ENCODE assay signal across 15 cellular contexts in the genomic region with DNA sequence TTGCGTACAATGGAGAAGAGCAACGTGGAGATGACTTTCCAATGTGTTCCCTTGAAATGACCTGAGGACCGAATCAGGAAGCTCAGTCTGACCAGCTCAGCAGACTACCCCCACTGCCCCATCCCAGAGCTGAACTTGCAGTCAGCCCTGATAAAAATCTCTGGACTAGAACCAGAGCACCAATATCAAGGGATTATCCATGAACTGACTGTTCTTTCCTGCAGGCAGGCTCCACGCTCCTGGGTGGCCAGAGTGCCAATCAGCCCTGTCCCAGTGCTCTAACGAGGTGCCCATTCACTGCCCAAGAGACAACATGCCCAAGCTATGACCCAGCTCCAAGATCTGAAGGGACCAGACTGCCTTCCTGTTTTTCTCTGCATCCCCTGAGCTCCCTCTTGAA.
DNase-seq lines count a peak whose midpoint lies in the region; ATAC-seq, FAIRE-seq and TF ChIP-seq lines count a peak whose summit lies in the region.
"Had no signal": no experiment of that assay in that cellular context is flagged by ENCODE, and none has a peak within 500 bp of the region (broad histone marks: within the 10 kb centered on the region; RNA-seq: fewer than 3 reads in every experiment).

No MANE protein-coding gene starts in this region.

- peaks cover 62% of the 10 kb centered on the region for H3K4me1 Mint-ChIP-seq in nephron

- dilution Hi-C loops in endothelial cell of umbilical vein (cut with MboI; ENCODE audit: extremely low pct_ligation_motif_present, low sequenced_read_pairs) = no loop called here

- H2AFZ ChIP-seq in endothelial cell of umbilical vein (ENCODE audit: low read depth, low read length) = no peak overlapping the region

- H3K36me3 ChIP-seq in BLaER1 = no peaks in the 10 kb centered on the region
- H3K36me3 ChIP-seq in Panc1 (ENCODE audit: control insufficient read depth, insufficient read depth, low read length) = no peaks in the 10 kb centered on the region
- H3K36me3 ChIP-seq in endothelial cell of umbilical vein (ENCODE audit: control insufficient read depth in 2 of 2, extremely low read depth in 1 of 2, insufficient read depth in 2 of 2, low read length in 2 of 2) = no peaks in the 10 kb centered on the region
- no peaks in the 10 kb centered on the region for H3K36me3 ChIP-seq in esophagus squamous epithelium
- H3K36me3 ChIP-seq: adrenal gland, transverse colon had no signal

- CTCF ChIA-PET in Panc1 (lab: Charles Lee) = interaction anchor here (1.0 to 1.5 kb wide), 2 partner anchors 17 to 23 kb away, joined by 3 to 9 read pairs; no protein-coding TSS in a partner anchor
- CTCF ChIA-PET in endothelial cell of umbilical vein (lab: Charles Lee) = interaction anchor here (0.7 to 1.8 kb wide), 3 partner anchors 9 to 114 kb away, joined by 3 to 6 read pairs (median 3); no protein-coding TSS in a partner anchor

- H4K20me1 ChIP-seq in BLaER1 = no peaks in the 10 kb centered on the region
- H4K20me1 ChIP-seq in endothelial cell of umbilical vein (replicated peaks; ENCODE audit: control insufficient read depth, extremely low read depth, insufficient read depth, low read length) = no peaks in the 10 kb centered on the region

- H3K4me1 ChIP-seq in BLaER1 (peaks cover 21% of the 10 kb centered on the region), Panc1 (ENCODE audit: control insufficient read depth, insufficient read depth, low read length) (peaks cover 82% of the 10 kb centered on the region), endothelial cell of umbilical vein (ENCODE audit: control insufficient read depth, extremely low read depth, insufficient read depth, low read length) (no peaks in the 10 kb centered on the region), esophagus squamous epithelium (peaks cover 20 to 57% (median 32%) of the 10 kb centered on the region in 3 donors)

- no peak overlapping the region for H3K27ac ChIP-seq in BLaER1
- peak overlapping the region; percentile 88 for H3K27ac ChIP-seq in Panc1 (ENCODE audit: low read length)
- H3K27ac ChIP-seq in endothelial cell of umbilical vein (ENCODE audit: insufficient read depth, low read depth, low read length) = no peak overlapping the region
- H3K27ac ChIP-seq in esophagus squamous epithelium = peak overlapping the region in 1 of 4 donors; percentile 47

- no peaks in the 10 kb centered on the region for H3K9me3 Mint-ChIP-seq in nephron
- H3K9me3 Mint-ChIP-seq: stimulated activated effector memory CD8-positive, alpha-beta T cell treated with anti-CD3 and anti-CD28 coated beads, Interleukin-12 subunit alpha, Interleukin-12 subunit beta, amount 100 ng/mL, for 72 hours had no signal

- H3K4me3 Mint-ChIP-seq in nephron = no peak overlapping the region
- H3K4me3 Mint-ChIP-seq: stimulated activated effector memory CD8-positive, alpha-beta T cell treated with anti-CD3 and anti-CD28 coated beads, Interleukin-12 subunit alpha, Interleukin-12 subunit beta, amount 100 ng/mL, for 72 hours had no signal

- H3K9me1 ChIP-seq in endothelial cell of umbilical vein (replicated peaks; ENCODE audit: control insufficient read depth, extremely low read depth, insufficient read depth, low read length) = no peaks in the 10 kb centered on the region

- TF ChIP-seq CTCF in Panc1 (IDR thresholded peaks at IDR 0.05) (no peak), endothelial cell of umbilical vein (IDR thresholded peaks at IDR 0.05; ENCODE audit: extremely low read depth in 1 of 2, insufficient read depth in 1 of 2, low read depth in 1 of 2, low read length in 2 of 2) (no peak), nephron (IDR thresholded peaks at IDR 0.05; ENCODE audit: unreplicated experiment in 3 of 3) (no peak), esophagus squamous epithelium (IDR thresholded peaks at IDR 0.05) (no peak)

- WGBS in esophagus squamous epithelium, 2 donors = 51 to 54% methylated on average over 5 of the region's 5 CpGs

- peak; percentile 40 for ATAC-seq in Panc1
- no peak for ATAC-seq in HG02981 (IDR thresholded peaks at IDR 0.05; ENCODE audit: unreplicated experiment)
- ATAC-seq: stimulated activated effector memory CD8-positive, alpha-beta T cell treated with anti-CD3 and anti-CD28 coated beads, Interleukin-12 subunit alpha, Interleukin-12 subunit beta, amount 100 ng/mL, for 72 hours had no signal

- H3K36me3 Mint-ChIP-seq in nephron (ENCODE audit: low read depth) = no peaks in the 10 kb centered on the region
- H3K36me3 Mint-ChIP-seq: stimulated activated effector memory CD8-positive, alpha-beta T cell treated with anti-CD3 and anti-CD28 coated beads, Interleukin-12 subunit alpha, Interleukin-12 subunit beta, amount 100 ng/mL, for 72 hours had no signal

- H3K9me3 ChIP-seq in BLaER1 (no peaks in the 10 kb centered on the region), Panc1 (ENCODE audit: control insufficient read depth, insufficient read depth, low read depth, low read length) (no peaks in the 10 kb centered on the region), endothelial cell of umbilical vein (replicated peaks; ENCODE audit: control insufficient read depth, insufficient read depth, low read length) (no peaks in the 10 kb centered on the region), esophagus squamous epithelium (no peaks in the 10 kb centered on the region)
- H3K9me3 ChIP-seq: adrenal gland, transverse colon had no signal

- intact Hi-C loops in Panc1 (cut with micrococcal nuclease; ENCODE audit: unreplicated experiment) = no loop called here
- intact Hi-C loops in endothelial cell of umbilical vein (cut with micrococcal nuclease) = no loop called here
- intact Hi-C loops in esophagus squamous epithelium (cut with DNase I) = no loop called here

- in situ Hi-C loops in Panc1 (cut with HindIII; ENCODE audit: low pct_unique_long_range_greater_than_20kb, low sequenced_read_pairs) = no loop called here

- H3K27me3 Mint-ChIP-seq in nephron (ENCODE audit: low read depth) = peaks cover 17% of the 10 kb centered on the region

- DNase-seq in Panc1 (ENCODE audit: low read depth, low spot score) (no peak), endothelial cell of umbilical vein (ENCODE audit: low read depth, low spot score) (peak; percentile 6), NAMALWA (ENCODE audit: low spot score) (no peak), esophagus squamous epithelium (lab: John Stamatoyannopoulos, UW) (no peak), NCI-H128 (lab: John Stamatoyannopoulos, UW; ENCODE audit: unreplicated experiment) (no peak)
- DNase-seq: Karpas-422, NCI-H1694 treated with DMSO at 0.1 percent for 48 hours, NCI-H510A, SW 1271, transverse colon had no signal

- TF ChIP-seq POLR2A in endothelial cell of umbilical vein (IDR thresholded peaks at IDR 0.05; ENCODE audit: low read depth, low read length) = no peak
- TF ChIP-seq POLR2A in esophagus squamous epithelium (IDR thresholded peaks at IDR 0.05) = no peak

- BruUV-seq in Panc1 (replicated peaks; lab: Mats Ljungman, UMichigan) (no TSS peak), endothelial cell of umbilical vein (replicated peaks; lab: Mats Ljungman, UMichigan) (no TSS peak)

- H3K27me3 ChIP-seq in BLaER1 (no peaks in the 10 kb centered on the region), Panc1 (ENCODE audit: control insufficient read depth, insufficient read depth, low read length) (no peaks in the 10 kb centered on the region), endothelial cell of umbilical vein (ENCODE audit: control insufficient read depth in 2 of 2, insufficient read depth in 2 of 2, low read length in 2 of 2) (no peaks in the 10 kb centered on the region), esophagus squamous epithelium (no peaks in the 10 kb centered on the region)
- H3K27me3 ChIP-seq: transverse colon had no signal

- H3K4me2 ChIP-seq in BLaER1 = peak overlapping the region; percentile 42
- H3K4me2 ChIP-seq in endothelial cell of umbilical vein (ENCODE audit: insufficient read depth, low read length) = no peak overlapping the region

- H3K4me3 ChIP-seq in BLaER1 (no peak overlapping the region), Panc1 (ENCODE audit: low read depth in 2 of 2, low read length in 2 of 2) (no peak overlapping the region), endothelial cell of umbilical vein (replicated peaks in 1 of 3; ENCODE audit: insufficient read depth in 1 of 3, low read depth in 1 of 3, low read length in 3 of 3) (no peak overlapping the region), esophagus squamous epithelium (no peak overlapping the region)
- H3K4me3 ChIP-seq: adrenal gland, transverse colon had no signal

- no peak for FAIRE-seq in endothelial cell of umbilical vein (lab: Jason Lieb, UNC)

- no peak overlapping the region for H3K9ac ChIP-seq in BLaER1
- no peak overlapping the region for H3K9ac ChIP-seq in endothelial cell of umbilical vein (replicated peaks; ENCODE audit: extremely low read depth, insufficient read depth, low read length)

- peak overlapping the region; percentile 2 to 70 (median 21) for H3K27ac Mint-ChIP-seq in nephron
- H3K27ac Mint-ChIP-seq: stimulated activated effector memory CD8-positive, alpha-beta T cell treated with anti-CD3 and anti-CD28 coated beads, Interleukin-12 subunit alpha, Interleukin-12 subunit beta, amount 100 ng/mL, for 72 hours had no signal

- POLR2A ChIA-PET in Panc1 (lab: Charles Lee) (interaction anchor here (0.6 kb wide), 1 partner anchor 24 kb away, joined by 3 read pairs; no protein-coding TSS in a partner anchor), endothelial cell of umbilical vein (lab: Charles Lee) (no interaction called here)

- H3K79me2 ChIP-seq in endothelial cell of umbilical vein (ENCODE audit: control insufficient read depth, insufficient read depth, low read length) = no peaks in the 10 kb centered on the region

TF ChIP-seq in endothelial cell of umbilical vein, 7 proteins besides CTCF, POLR2A, EP300 and RAD21:
- TF ChIP-seq, protein P1, sequence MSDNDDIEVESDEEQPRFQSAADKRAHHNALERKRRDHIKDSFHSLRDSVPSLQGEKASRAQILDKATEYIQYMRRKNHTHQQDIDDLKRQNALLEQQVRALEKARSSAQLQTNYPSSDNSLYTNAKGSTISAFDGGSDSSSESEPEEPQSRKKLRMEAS (IDR thresholded peaks at IDR 0.05; ENCODE audit: insufficient read depth, insufficient read length) = no peak
- TF ChIP-seq FOS (IDR thresholded peaks at IDR 0.05; ENCODE audit: borderline replicate concordance, insufficient read depth, low read length) = no peak
- TF ChIP-seq GATA2 (IDR thresholded peaks at IDR 0.05; ENCODE audit: insufficient read depth, insufficient read length, low read depth, low read length) = peak; percentile 47
- no peak for TF ChIP-seq JUN (IDR thresholded peaks at IDR 0.05; ENCODE audit: borderline replicate concordance, insufficient read depth, insufficient read length, low read depth)
- no peak for TF ChIP-seq EZH2 (IDR thresholded peaks at IDR 0.05; ENCODE audit: borderline replicate concordance, low read depth, low read length, severe bottlenecking)
- no peak for TF ChIP-seq POLR2AphosphoS5 (IDR thresholded peaks at IDR 0.05; ENCODE audit: insufficient read depth, low read depth, low read length)
- no peak for TF ChIP-seq MYC (IDR thresholded peaks at IDR 0.05; ENCODE audit: low read depth, low read length)
